Comparison of ENCODE assay signal across 8 cellular contexts in genomic region chr19:10219678-10220077, GRCh38. TPM values are rescaled to one million over a fixed set of nuclear protein-coding genes. Genes with fewer than 3 reads are reported as not detected.
DNase-seq lines count a peak whose midpoint lies in the region; ATAC-seq, FAIRE-seq and TF ChIP-seq lines count a peak whose summit lies in the region.

No MANE protein-coding gene starts in this region.

- POLR2A ChIA-PET in A549 (lab: Yijun Ruan, JAX) = no interaction called here
- POLR2A ChIA-PET in activated CD4-positive, alpha-beta T cell treated with anti-CD3 and anti-CD28 coated beads, Interleukin-2, amount 10 ng/mL, durations not matched to agents 7 days and 5 days (lab: Charles Lee) = no interaction called here

- no peaks in the 10 kb centered on the region for H3K27me3 Mint-ChIP-seq in activated CD4-positive, alpha-beta T cell treated with anti-CD3 and anti-CD28 coated beads, Interleukin-2, amount 10 ng/mL, durations not matched to agents 7 days and 5 days

- H3K27me3 ChIP-seq in adrenal gland = no peaks in the 10 kb centered on the region

- H3K27ac ChIP-seq in A549 (no peak overlapping the region; a peak in 1 of 6 replicates), adrenal gland (no peak overlapping the region)

- CTCF ChIA-PET in A549 (lab: Yijun Ruan, JAX) = interaction anchor here (0.6 to 0.9 kb wide), 3 partner anchors 19 to 910 kb away, joined by 3 read pairs; no protein-coding TSS in a partner anchor
- CTCF ChIA-PET in activated CD4-positive, alpha-beta T cell treated with anti-CD3 and anti-CD28 coated beads, Interleukin-2, amount 10 ng/mL, durations not matched to agents 7 days and 5 days (lab: Charles Lee) = interaction anchor here (0.5 to 1.9 kb wide), 4 partner anchors 9 to 163 kb away, joined by 3 to 5 read pairs (median 4); no protein-coding TSS in a partner anchor

- H3K4me3 Mint-ChIP-seq in activated CD4-positive, alpha-beta T cell treated with anti-CD3 and anti-CD28 coated beads, Interleukin-2, amount 10 ng/mL, durations not matched to agents 7 days and 5 days = no peak overlapping the region

- H3K4me3 ChIP-seq in A549 = no peak overlapping the region
- H3K4me3 ChIP-seq in adrenal gland = no peak overlapping the region

- TF ChIP-seq POLR2A in A549 (IDR thresholded peaks at IDR 0.05; ENCODE audit: low read length) (no peak), adrenal gland (IDR thresholded peaks at IDR 0.05) (no peak)

- H3K36me3 Mint-ChIP-seq in activated CD4-positive, alpha-beta T cell treated with anti-CD3 and anti-CD28 coated beads, Interleukin-2, amount 10 ng/mL, durations not matched to agents 7 days and 5 days (ENCODE audit: low read depth) = no peaks in the 10 kb centered on the region

- DNase-seq in A549 (ENCODE audit: low read depth in 1 of 2, low spot score in 1 of 2) = peak in 1 of 2 experiments; percentile 61
- peak; percentile 62 for DNase-seq in HuH-7 (ENCODE audit: low spot score)
- DNase-seq in activated CD4-positive, alpha-beta T cell treated with anti-CD3 and anti-CD28 coated beads, Interleukin-2, amount 10 ng/mL, durations not matched to agents 7 days and 5 days = peak; percentile 33
- peak; percentile 78 for DNase-seq in iris pigment epithelial cell (ENCODE audit: low read depth)
- no peak for DNase-seq in adrenal gland

- TF ChIP-seq CTCF in A549 (IDR thresholded peaks at IDR 0.05) (no peak; the same call in 2 of the 3 replicates), adrenal gland (IDR thresholded peaks at IDR 0.05) (no peak)

- no peaks in the 10 kb centered on the region for H3K36me3 ChIP-seq in adrenal gland (replicated peaks in 1 of 2)

- H3K9me3 Mint-ChIP-seq in activated CD4-positive, alpha-beta T cell treated with anti-CD3 and anti-CD28 coated beads, Interleukin-2, amount 10 ng/mL, durations not matched to agents 7 days and 5 days = no peaks in the 10 kb centered on the region

- TF ChIP-seq RAD21 in A549 (conservative IDR thresholded peaks at IDR 0.05 in 1 of 2, IDR thresholded peaks at IDR 0.05 in 1 of 2) = peak in 1 of 2 experiments; percentile 22; a peak in 1 of 5 replicates

- H3K4me1 Mint-ChIP-seq in activated CD4-positive, alpha-beta T cell treated with anti-CD3 and anti-CD28 coated beads, Interleukin-2, amount 10 ng/mL, durations not matched to agents 7 days and 5 days = peaks cover 3% of the 10 kb centered on the region

- FAIRE-seq in A549 (lab: Jason Lieb, UNC) (no peak), G401.6 (lab: Jason Lieb, UNC) (peak; percentile 3)

- H3K27ac Mint-ChIP-seq in activated CD4-positive, alpha-beta T cell treated with anti-CD3 and anti-CD28 coated beads, Interleukin-2, amount 10 ng/mL, durations not matched to agents 7 days and 5 days = no peak overlapping the region

- ATAC-seq in A549 (peak; percentile 74 to 89; a peak in 4 of 6 replicates), HG02852 (IDR thresholded peaks at IDR 0.05; ENCODE audit: unreplicated experiment) (no peak), GM18858 (IDR thresholded peaks at IDR 0.05; ENCODE audit: unreplicated experiment) (no peak)

- intact Hi-C loops in adrenal gland (cut with DNase I) = no loop called here

- H3K9me3 ChIP-seq in A549 = no peaks in the 10 kb centered on the region
- H3K9me3 ChIP-seq in adrenal gland (replicated peaks in 1 of 3) = no peaks in the 10 kb centered on the region

- H3K4me1 ChIP-seq in A549 (0 out of 3 replicates have a peak, but pooled peaks cover 4% of the 10 kb centered on the region), adrenal gland (replicated peaks in 1 of 2) (no peaks in the 10 kb centered on the region)

- H3K4me2 ChIP-seq in A549 = no peak overlapping the region

- 0% methylated on average over 1 of the region's 3 CpGs for WGBS in A549 (ENCODE audit: missing lambda C conversion rate)
- WGBS in adrenal gland, 4 donors = 31 to 49% (median 45%) methylated on average over 1 to 3 of the region's 3 CpGs

- no peak for TF ChIP-seq EP300 in A549 (IDR thresholded peaks at IDR 0.05)

TF ChIP-seq in A549, 52 proteins besides CTCF, POLR2A, EP300 and RAD21 (continues in another document):
- TF ChIP-seq HES2 (IDR thresholded peaks at IDR 0.05) (no peak), PHF8 (IDR thresholded peaks at IDR 0.05; ENCODE audit: borderline replicate concordance, low read depth) (no peak), RNF2 (IDR thresholded peaks at IDR 0.05; ENCODE audit: borderline replicate concordance, low read depth) (no peak), ELK1 (IDR thresholded peaks at IDR 0.05; ENCODE audit: low read depth, low read length) (no peak), MYC (IDR thresholded peaks at IDR 0.05; ENCODE audit: borderline replicate concordance, low read length) (no peak), ZNF302 (CRISPR knock-in tag; IDR thresholded peaks at IDR 0.05) (no peak), FOXS1 (CRISPR knock-in tag; IDR thresholded peaks at IDR 0.05) (no peak)

RNA-seq across cellular contexts. Expression of gene S1PR2, which starts 11.5 kb away (rescaled TPM):
- polyA plus RNA-seq in A549 (2011; rRNA removed) = 0.72 and 0.85 TPM in 2 replicates
- polyA plus RNA-seq in A549 (2012; cell fraction: cytosol; rRNA removed) = 0.86 and 1.5 TPM in 2 replicates
- polyA plus RNA-seq in A549 (2012; cell fraction: nucleus; rRNA removed) = 0.95 and 1.4 TPM in 2 replicates
- polyA plus RNA-seq in A549 (2017; fragmentation: RNase III; extraction: RNeasy Plus Mini Kit Qiagen cat#74134 plus additional on column Dnase treatment) = 0.87 to 0.96 TPM (median 0.93 TPM) in 3 replicates
- 2.2 and 2.8 TPM in 2 replicates for polyA minus RNA-seq in A549 (2011; rRNA and poly(A)+ RNA removed)
- 1 to 10 TPM; 6.1 to 6.5 TPM for total RNA-seq in activated CD4-positive, alpha-beta T cell treated with anti-CD3 and anti-CD28 coated beads, Interleukin-2, amount 10 ng/mL, durations not matched to agents 7 days and 5 days
- total RNA-seq in adrenal gland = 1 to 10 TPM; 2.1 to 9.5 (median 6.6) TPM
- polyA plus RNA-seq in adrenal gland = 1 to 10 TPM; 1.6 to 3.5 (median 3.1) TPM

RNA-seq across cellular contexts. Expression of gene DNMT1, which starts 24.9 kb away (rescaled TPM):
- 85.2 and 86.2 TPM in 2 replicates for polyA plus RNA-seq in A549 (2011; rRNA removed)
- 71.1 and 74.6 TPM in 2 replicates for polyA plus RNA-seq in A549 (2012; cell fraction: cytosol; rRNA removed)
- polyA plus RNA-seq in A549 (2012; cell fraction: nucleus; rRNA removed) = 248 and 288 TPM in 2 replicates
- 85.2 to 90.5 TPM (median 86.3 TPM) in 3 replicates for polyA plus RNA-seq in A549 (2017; fragmentation: RNase III; extraction: RNeasy Plus Mini Kit Qiagen cat#74134 plus additional on column Dnase treatment)
- polyA minus RNA-seq in A549 (2011; rRNA and poly(A)+ RNA removed) = 61.2 and 93.2 TPM in 2 replicates
- 100 to 1,000 TPM; 375 to 404 TPM for total RNA-seq in activated CD4-positive, alpha-beta T cell treated with anti-CD3 and anti-CD28 coated beads, Interleukin-2, amount 10 ng/mL, durations not matched to agents 7 days and 5 days
- 10 to 100 TPM; 23.6 to 48.2 (median 35.2) TPM for total RNA-seq in adrenal gland
- polyA plus RNA-seq in adrenal gland = 10 to 100 TPM; 35.5 to 49.7 (median 44.0) TPM

RNA-seq across cellular contexts. Expression of gene MRPL4, which starts 32.3 kb away (rescaled TPM):
- polyA plus RNA-seq in A549 (2011; rRNA removed) (25.9 and 26.4 TPM in 2 replicates), A549 (2017; fragmentation: RNase III; extraction: RNeasy Plus Mini Kit Qiagen cat#74134 plus additional on column Dnase treatment) (51.4 to 52.2 TPM (median 51.8 TPM) in 3 replicates), adrenal gland (10 to 100 TPM; 33.4 to 56.4 (median 43.8) TPM)
- polyA plus RNA-seq in A549 (2012; cell fraction: cytosol; rRNA removed) = 155 and 187 TPM in 2 replicates
- 156 and 201 TPM in 2 replicates for polyA plus RNA-seq in A549 (2012; cell fraction: nucleus; rRNA removed)
- 15.7 and 18.3 TPM in 2 replicates for polyA minus RNA-seq in A549 (2011; rRNA and poly(A)+ RNA removed)
- 10 to 100 TPM; 58.7 to 67.9 TPM for total RNA-seq in activated CD4-positive, alpha-beta T cell treated with anti-CD3 and anti-CD28 coated beads, Interleukin-2, amount 10 ng/mL, durations not matched to agents 7 days and 5 days
- 100 to 1,000 TPM in 1 of 8 donors, 10 to 100 TPM in 7; 43.7 to 123 (median 86.0) TPM for total RNA-seq in adrenal gland

RNA-seq across cellular contexts. Expression of gene ICAM1, which starts 51.2 kb away (rescaled TPM):
- 1.4 and 3.5 TPM in 2 replicates for polyA plus RNA-seq in A549 (2011; rRNA removed)
- 0.40 and 0.66 TPM in 2 replicates for polyA plus RNA-seq in A549 (2012; cell fraction: cytosol; rRNA removed)
- polyA plus RNA-seq in A549 (2012; cell fraction: nucleus; rRNA removed) = 1.3 TPM in 2 replicates
- polyA plus RNA-seq in A549 (2017; fragmentation: RNase III; extraction: RNeasy Plus Mini Kit Qiagen cat#74134 plus additional on column Dnase treatment) = 1.2 to 2.6 TPM (median 1.5 TPM) in 3 replicates
- 2.1 and 4.4 TPM in 2 replicates for polyA minus RNA-seq in A549 (2011; rRNA and poly(A)+ RNA removed)
- 1 to 10 TPM; 8.0 to 9.0 TPM for total RNA-seq in activated CD4-positive, alpha-beta T cell treated with anti-CD3 and anti-CD28 coated beads, Interleukin-2, amount 10 ng/mL, durations not matched to agents 7 days and 5 days
- total RNA-seq in adrenal gland = 10 to 100 TPM; 12.2 to 90.4 (median 34.4) TPM
- 10 to 100 TPM in 2 of 3 donors, 1 to 10 TPM in 1; 8.8 to 27.6 (median 13.5) TPM for polyA plus RNA-seq in adrenal gland

Comparison
In these comparisons a context has a peak if more than half of its experiments do, and no peak if none do; other contexts are left out.
1. ATAC-seq: peak in A549 (2 of 2); none in HG02852 (single experiment) and GM18858 (single experiment).
2. DNase-seq: peak in HuH-7 (single experiment), activated CD4-positive, alpha-beta T cell treated with anti-CD3 and anti-CD28 coated beads, Interleukin-2, amount 10 ng/mL, durations not matched to agents 7 days and 5 days (single experiment) and iris pigment epithelial cell (single experiment); none in adrenal gland (0 of 7).
3. RNA of gene DNMT1, which starts 24.9 kb away (total RNA-seq): 375 to 404 TPM in activated CD4-positive, alpha-beta T cell treated with anti-CD3 and anti-CD28 coated beads, Interleukin-2, amount 10 ng/mL, durations not matched to agents 7 days and 5 days; 23.6 to 48.2 TPM in adrenal gland; every median in the first group is over 4 times any median in the second.